1 cellular context compared by ENCODE assay signal in genomic region chr5:153782589-153783238, GRCh38.
TF ChIP-seq lines count a peak whose summit lies in the region.

No MANE protein-coding gene starts in this region.

TF ChIP-seq in H1, 55 proteins besides CTCF, POLR2A, EP300 and RAD21 (continued from another document):
- TF ChIP-seq FOSL1 (IDR thresholded peaks at IDR 0.05; ENCODE audit: insufficient read depth, low read depth, low read length) (no peak), JUN (IDR thresholded peaks at IDR 0.05; ENCODE audit: low read depth, low read length) (no peak), BCL11A (IDR thresholded peaks at IDR 0.05; ENCODE audit: low read depth in 2 of 2, low read length in 2 of 2) (no peak), JUND (IDR thresholded peaks at IDR 0.05; ENCODE audit: low read length) (peak; percentile 80; the same call in 1 of the 2 replicates), ATF2 (IDR thresholded peaks at IDR 0.05; ENCODE audit: low read length) (no peak), RNF2 (IDR thresholded peaks at IDR 0.05; ENCODE audit: borderline replicate concordance, low read depth, low read length, missing control alignments, poor library complexity, severe bottlenecking) (no peak), TEAD4 (IDR thresholded peaks at IDR 0.05; ENCODE audit: low read depth, low read length) (0 out of 2 replicates have a peak, but pooled peaks have one; percentile 35)
